18 cellular contexts compared by ENCODE assay signal in the genomic region with DNA sequence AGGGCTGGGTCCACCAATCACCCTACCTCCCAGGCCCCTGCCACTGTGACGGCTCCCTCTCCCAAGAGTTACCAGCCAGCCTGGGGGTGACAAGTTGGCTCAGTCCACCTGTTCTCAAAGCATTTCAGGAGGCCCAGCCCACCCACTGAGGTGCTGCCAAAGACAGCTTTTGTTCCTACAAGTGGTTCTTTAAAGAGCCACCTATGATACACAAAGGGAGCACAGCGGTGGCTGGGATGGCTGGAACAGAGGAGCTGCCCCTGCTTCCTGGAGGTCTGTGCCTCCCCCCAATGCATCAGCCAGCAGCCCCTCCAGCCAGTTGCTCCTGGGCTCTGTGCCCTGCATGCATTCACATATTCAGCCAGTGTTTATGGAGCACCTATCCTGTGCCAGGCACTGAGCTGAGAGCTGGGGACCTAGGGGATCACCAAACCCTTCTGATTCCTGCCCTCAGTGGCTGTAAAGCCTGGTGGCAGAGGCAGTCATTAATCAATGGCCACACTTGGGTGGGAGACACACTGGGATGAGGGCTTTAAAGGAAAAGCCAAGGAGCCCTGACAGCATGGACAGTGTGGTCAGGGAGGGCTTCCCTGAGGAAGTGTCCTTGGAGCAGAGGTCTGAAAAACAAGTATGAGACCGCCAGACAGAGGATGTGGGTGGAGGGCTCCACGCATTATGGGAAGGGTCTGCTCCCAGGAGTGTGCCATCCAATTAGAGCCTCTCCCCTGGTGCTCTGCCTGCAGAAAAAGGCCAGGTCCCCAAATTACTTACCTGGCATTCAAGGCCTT.
A peak's percentile ranks its signal among the peaks of the same experiment; 100 is the strongest.
DNase-seq lines count a peak whose midpoint lies in the region; ATAC-seq, FAIRE-seq and TF ChIP-seq lines count a peak whose summit lies in the region.
"Had no signal": no experiment of that assay in that cellular context is flagged by ENCODE, and none has a peak within 500 bp of the region (broad histone marks: within the 10 kb centered on the region; RNA-seq: fewer than 3 reads in every experiment).

No MANE protein-coding gene starts in this region.

- no peaks in the 10 kb centered on the region for H3K79me2 ChIP-seq in GM23338 (replicated peaks; ENCODE audit: insufficient read depth)

- H3K27me3 ChIP-seq in GM23338 (ENCODE audit: insufficient read depth) (no peaks in the 10 kb centered on the region), NT2/D1 (ENCODE audit: insufficient read depth, insufficient read length) (peaks cover 95% of the 10 kb centered on the region)
- H3K27me3 ChIP-seq: body of pancreas had no signal

- peaks cover 39% of the 10 kb centered on the region for H3K4me1 Mint-ChIP-seq in GM23338

- no peaks in the 10 kb centered on the region for H3K36me3 Mint-ChIP-seq in GM23338 (ENCODE audit: low read depth)
- H3K36me3 Mint-ChIP-seq: activated naive CD8-positive, alpha-beta T cell had no signal

- no peaks in the 10 kb centered on the region for H3F3A ChIP-seq in GM23338 (replicated peaks; ENCODE audit: low read depth)

- H3K9me3 Mint-ChIP-seq in GM23338 = no peaks in the 10 kb centered on the region

- H3K9ac ChIP-seq in NT2/D1 (ENCODE audit: insufficient read length, low read depth) = no peak overlapping the region
- H3K9ac ChIP-seq: BLaER1 treated with 17β-estradiol and CSF1 and Interleukin-3, amounts not matched to agents 10 nM and 100 nM had no signal

- DNase-seq in GM23338 (ENCODE audit: low spot score) (peak; percentile 89), NCI-H1105 (lab: John Stamatoyannopoulos, UW) (peak; percentile 75), NT2/D1 (ENCODE audit: low read depth, low spot score) (peak; percentile 94), iPS-NIHi7 (ENCODE audit: extremely low spot score) (peak; percentile 61), D721Med (ENCODE audit: insufficient read length, low spot score) (no peak)
- no peak for DNase-seq in activated CD4-positive, alpha-beta T cell treated with anti-CD3 and anti-CD28 coated beads for 48 hours
- DNase-seq: body of pancreas, cortex of kidney, GOT3, hippocampal formation, spleen, T-helper 9 cell had no signal

- H3K36me3 ChIP-seq in GM23338 (ENCODE audit: insufficient read depth) = no peaks in the 10 kb centered on the region
- no peaks in the 10 kb centered on the region for H3K36me3 ChIP-seq in NT2/D1 (ENCODE audit: insufficient read depth, insufficient read length, low read length)
- H3K36me3 ChIP-seq: BLaER1 treated with 17β-estradiol and CSF1 and Interleukin-3, amounts not matched to agents 10 nM and 100 nM; spleen had no signal

- H3K4me3 ChIP-seq in GM23338 (peak overlapping the region; percentile 45), NT2/D1 (ENCODE audit: insufficient read length, low read depth) (no peak overlapping the region)
- H3K4me3 ChIP-seq: BLaER1 treated with 17β-estradiol and CSF1 and Interleukin-3, amounts not matched to agents 10 nM and 100 nM; body of pancreas; spleen had no signal

- no peak for FAIRE-seq in D721Med (lab: Jason Lieb, UNC)
- FAIRE-seq: endothelial cell of umbilical vein, GM18507 had no signal

- peaks cover 36% of the 10 kb centered on the region for H3K4me1 ChIP-seq in GM23338 (ENCODE audit: insufficient read depth)
- H3K4me1 ChIP-seq in NT2/D1 (ENCODE audit: insufficient read depth, insufficient read length) = peaks cover 29% of the 10 kb centered on the region
- H3K4me1 ChIP-seq: body of pancreas had no signal

- no peak for TF ChIP-seq CTCF in GM23338 (conservative IDR thresholded peaks at IDR 0.05; ENCODE audit: low read depth in 2 of 2)
- TF ChIP-seq CTCF in D721Med (IDR thresholded peaks at IDR 0.05; ENCODE audit: insufficient read depth, missing control alignments) = no peak

- H3K4me3 Mint-ChIP-seq in GM23338 = peak overlapping the region; percentile 58
- H3K4me3 Mint-ChIP-seq: activated naive CD8-positive, alpha-beta T cell had no signal

- peak; percentile 75 for ATAC-seq in GM23338
- no peak for ATAC-seq in GM19035 (IDR thresholded peaks at IDR 0.05; ENCODE audit: unreplicated experiment)
- ATAC-seq: activated CD4-positive, CD25-positive, alpha-beta regulatory T cell treated with anti-CD3 and anti-CD28 coated beads, Interleukin-2, amount 50 U/mL, for 24 hours; body of pancreas had no signal

- no peak overlapping the region for H2AFZ ChIP-seq in GM23338

- no peaks in the 10 kb centered on the region for H4K20me1 ChIP-seq in GM23338 (replicated peaks; ENCODE audit: insufficient read depth)

- peak overlapping the region; percentile 72 for H3K4me2 ChIP-seq in GM23338

- no peaks in the 10 kb centered on the region for H3K9me3 ChIP-seq in NT2/D1 (ENCODE audit: insufficient read depth, low read length)
- H3K9me3 ChIP-seq: BLaER1 treated with 17β-estradiol and CSF1 and Interleukin-3, amounts not matched to agents 10 nM and 100 nM; body of pancreas; spleen had no signal

- peaks cover 20% of the 10 kb centered on the region for H3K27me3 Mint-ChIP-seq in GM23338 (ENCODE audit: insufficient read depth, low read depth, poor library complexity)
- H3K27me3 Mint-ChIP-seq: activated naive CD8-positive, alpha-beta T cell had no signal

- H3K27ac Mint-ChIP-seq in GM23338 = peak overlapping the region; percentile 91
- H3K27ac Mint-ChIP-seq: activated naive CD8-positive, alpha-beta T cell had no signal

- H3K27ac ChIP-seq in GM23338 (ENCODE audit: low read depth) = peak overlapping the region; percentile 90
- H3K27ac ChIP-seq: BLaER1 treated with 17β-estradiol and CSF1 and Interleukin-3, amounts not matched to agents 10 nM and 100 nM; body of pancreas; spleen had no signal

- no peaks in the 10 kb centered on the region for H3K9me2 ChIP-seq in GM23338 (ENCODE audit: insufficient read depth)

TF ChIP-seq in GM23338, 12 proteins besides CTCF, POLR2A, EP300 and RAD21 (continues in another document):
- TF ChIP-seq NANOG (IDR thresholded peaks at IDR 0.05; ENCODE audit: borderline replicate concordance) = peak; percentile 93
- TF ChIP-seq, protein P1, sequence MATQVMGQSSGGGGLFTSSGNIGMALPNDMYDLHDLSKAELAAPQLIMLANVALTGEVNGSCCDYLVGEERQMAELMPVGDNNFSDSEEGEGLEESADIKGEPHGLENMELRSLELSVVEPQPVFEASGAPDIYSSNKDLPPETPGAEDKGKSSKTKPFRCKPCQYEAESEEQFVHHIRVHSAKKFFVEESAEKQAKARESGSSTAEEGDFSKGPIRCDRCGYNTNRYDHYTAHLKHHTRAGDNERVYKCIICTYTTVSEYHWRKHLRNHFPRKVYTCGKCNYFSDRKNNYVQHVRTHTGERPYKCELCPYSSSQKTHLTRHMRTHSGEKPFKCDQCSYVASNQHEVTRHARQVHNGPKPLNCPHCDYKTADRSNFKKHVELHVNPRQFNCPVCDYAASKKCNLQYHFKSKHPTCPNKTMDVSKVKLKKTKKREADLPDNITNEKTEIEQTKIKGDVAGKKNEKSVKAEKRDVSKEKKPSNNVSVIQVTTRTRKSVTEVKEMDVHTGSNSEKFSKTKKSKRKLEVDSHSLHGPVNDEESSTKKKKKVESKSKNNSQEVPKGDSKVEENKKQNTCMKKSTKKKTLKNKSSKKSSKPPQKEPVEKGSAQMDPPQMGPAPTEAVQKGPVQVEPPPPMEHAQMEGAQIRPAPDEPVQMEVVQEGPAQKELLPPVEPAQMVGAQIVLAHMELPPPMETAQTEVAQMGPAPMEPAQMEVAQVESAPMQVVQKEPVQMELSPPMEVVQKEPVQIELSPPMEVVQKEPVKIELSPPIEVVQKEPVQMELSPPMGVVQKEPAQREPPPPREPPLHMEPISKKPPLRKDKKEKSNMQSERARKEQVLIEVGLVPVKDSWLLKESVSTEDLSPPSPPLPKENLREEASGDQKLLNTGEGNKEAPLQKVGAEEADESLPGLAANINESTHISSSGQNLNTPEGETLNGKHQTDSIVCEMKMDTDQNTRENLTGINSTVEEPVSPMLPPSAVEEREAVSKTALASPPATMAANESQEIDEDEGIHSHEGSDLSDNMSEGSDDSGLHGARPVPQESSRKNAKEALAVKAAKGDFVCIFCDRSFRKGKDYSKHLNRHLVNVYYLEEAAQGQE (IDR thresholded peaks at IDR 0.05; ENCODE audit: unreplicated experiment) = no peak
- TF ChIP-seq, protein P2, sequence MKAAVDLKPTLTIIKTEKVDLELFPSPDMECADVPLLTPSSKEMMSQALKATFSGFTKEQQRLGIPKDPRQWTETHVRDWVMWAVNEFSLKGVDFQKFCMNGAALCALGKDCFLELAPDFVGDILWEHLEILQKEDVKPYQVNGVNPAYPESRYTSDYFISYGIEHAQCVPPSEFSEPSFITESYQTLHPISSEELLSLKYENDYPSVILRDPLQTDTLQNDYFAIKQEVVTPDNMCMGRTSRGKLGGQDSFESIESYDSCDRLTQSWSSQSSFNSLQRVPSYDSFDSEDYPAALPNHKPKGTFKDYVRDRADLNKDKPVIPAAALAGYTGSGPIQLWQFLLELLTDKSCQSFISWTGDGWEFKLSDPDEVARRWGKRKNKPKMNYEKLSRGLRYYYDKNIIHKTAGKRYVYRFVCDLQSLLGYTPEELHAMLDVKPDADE (IDR thresholded peaks at IDR 0.05) = no peak

Comparison
In these comparisons a context has a peak if more than half of its experiments do, and no peak if none do; other contexts are left out.
1. DNase-seq: peak in GM23338 (single experiment), NCI-H1105 (single experiment), NT2/D1 (single experiment) and iPS-NIHi7 (single experiment); none in D721Med (single experiment) and activated CD4-positive, alpha-beta T cell treated with anti-CD3 and anti-CD28 coated beads for 48 hours (single experiment).